Comparison of ENCODE assay signal across 8 cellular contexts in the genomic region with DNA sequence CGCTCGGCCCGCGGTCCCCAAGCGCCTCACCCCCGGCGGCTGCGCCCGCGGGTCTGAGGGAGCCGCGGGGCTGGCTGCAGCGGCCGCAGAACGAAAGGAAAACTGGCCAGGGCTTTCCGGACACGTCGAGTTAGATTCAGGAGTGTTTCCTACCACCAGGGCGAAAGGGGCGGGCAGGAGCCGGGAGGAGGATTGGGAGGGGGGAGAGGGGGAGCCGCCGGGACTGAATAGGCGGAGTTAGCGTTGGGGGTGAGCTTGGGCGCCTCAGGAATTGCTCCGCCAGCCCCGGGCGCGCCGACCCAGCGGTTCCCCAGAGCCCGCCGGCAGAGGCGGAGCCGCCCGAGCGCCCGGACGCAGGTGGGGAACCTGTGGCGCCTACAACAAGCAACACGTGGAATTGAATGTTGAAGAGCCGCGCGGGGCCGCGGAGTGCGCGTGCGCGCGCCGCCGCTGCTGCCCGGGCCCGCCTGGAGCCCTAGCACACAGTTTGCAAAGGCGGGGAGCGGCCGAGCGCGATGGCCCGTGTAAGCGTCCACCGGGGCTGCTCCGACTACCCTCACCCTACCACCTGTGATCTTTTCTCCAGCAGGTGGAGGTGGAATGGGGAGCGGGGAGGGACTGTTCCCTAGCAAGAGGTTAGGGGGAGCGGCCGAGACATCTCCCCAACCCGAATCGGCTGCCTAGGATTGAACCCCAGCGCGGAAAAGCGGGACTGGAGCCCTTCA. TPM values are rescaled to one million over a fixed set of nuclear protein-coding genes. Genes with fewer than 3 reads are reported as not detected.
DNase-seq lines count a peak whose midpoint lies in the region; ATAC-seq and TF ChIP-seq lines count a peak whose summit lies in the region.

A gene (minus strand): TSS at position 104 of the 725 bp plus-strand sequence. CDS start 123 bp downstream, outside the sequence.

- TF ChIP-seq CTCF in breast epithelium (IDR thresholded peaks at IDR 0.05), result peak; percentile 25 to 54 (median 52)

- H3K4me3 ChIP-seq in NT2/D1 (ENCODE audit: insufficient read length, low read depth) (peak within 1 kb of the TSS; percentile 66), breast epithelium (peak within 1 kb of the TSS; percentile 56 to 95 (median 83)), iPS-15b (ENCODE audit: low read depth, low read length) (peak within 1 kb of the TSS; percentile 87)

- TF ChIP-seq POLR2A in breast epithelium (IDR thresholded peaks at IDR 0.05), result no peak

- peak within 1 kb of the TSS; percentile 80 for H3K9ac ChIP-seq in NT2/D1 (ENCODE audit: insufficient read length, low read depth)
- H3K9ac ChIP-seq in iPS-15b (ENCODE audit: low read depth, low read length), result peak within 1 kb of the TSS; percentile 55

- peak within 1 kb of the TSS; percentile 89 to 95 for H3K27ac ChIP-seq in breast epithelium

- no peaks in the 10 kb centered on the region for H3K36me3 ChIP-seq in NT2/D1 (ENCODE audit: insufficient read depth, insufficient read length, low read length)
- no peaks in the 10 kb centered on the region for H3K36me3 ChIP-seq in breast epithelium
- H3K36me3 ChIP-seq in iPS-15b (ENCODE audit: control insufficient read depth, insufficient read depth, low read length), result no peaks in the 10 kb centered on the region

- DNase-seq in Daoy (ENCODE audit: low read depth), result peak; percentile 96
- DNase-seq in NT2/D1 (ENCODE audit: low read depth, low spot score), result peak; percentile 63
- DNase-seq in breast epithelium (ENCODE audit: low spot score in 2 of 2), result peak; percentile 71 to 87
- DNase-seq in retina, result peak; percentile 95
- no peak for DNase-seq in activated gamma-delta T cell treated with Interleukin-2 at 50 U/mL for 16 hours

- H3K4me1 ChIP-seq in NT2/D1 (ENCODE audit: insufficient read depth, insufficient read length) (no peaks in the 10 kb centered on the region), breast epithelium (no peaks in the 10 kb centered on the region), iPS-15b (ENCODE audit: control insufficient read depth, insufficient read depth, low read length) (peaks cover 19% of the 10 kb centered on the region)

- ATAC-seq in GM21360 (IDR thresholded peaks at IDR 0.05; ENCODE audit: unreplicated experiment), result peak; percentile 73
- ATAC-seq in HG03565 (IDR thresholded peaks at IDR 0.05; ENCODE audit: unreplicated experiment), result peak; percentile 59

- H3K27me3 ChIP-seq in NT2/D1 (ENCODE audit: insufficient read depth, insufficient read length) (peaks cover 45% of the 10 kb centered on the region), breast epithelium (no peaks in the 10 kb centered on the region), iPS-15b (ENCODE audit: control insufficient read depth, insufficient read depth, low read length) (peaks cover 38% of the 10 kb centered on the region)

- no peaks in the 10 kb centered on the region for H3K9me3 ChIP-seq in NT2/D1 (ENCODE audit: insufficient read depth, low read length)
- no peaks in the 10 kb centered on the region for H3K9me3 ChIP-seq in breast epithelium
- H3K9me3 ChIP-seq in iPS-15b (ENCODE audit: control insufficient read depth, insufficient read depth, low read length), result no peaks in the 10 kb centered on the region

- intact Hi-C loops in breast epithelium (cut with DNase I; ENCODE audit: low total_unique reads), result no loop called here

RNA-seq across cellular contexts. Expression of the gene that starts here (rescaled TPM):
- 12.2 and 15.1 TPM in 2 replicates for total RNA-seq in Daoy (2014; rRNA removed; shearing (Covaris generic))
- 10 to 100 TPM; 12.3 to 67.5 (median 66.5) TPM for total RNA-seq in breast epithelium
